In genomic region chr21:41766051-41766882, GRCh38 we compare ENCODE assay signal across 9 cellular contexts. TPM values are rescaled to one million over a fixed set of nuclear protein-coding genes. Genes with fewer than 3 reads are reported as not detected.
DNase-seq lines count a peak whose midpoint lies in the region; ATAC-seq and FAIRE-seq lines count a peak whose summit lies in the region.
"Had no signal": no experiment of that assay in that cellular context is flagged by ENCODE, and none has a peak within 500 bp of the region (broad histone marks: within the 10 kb centered on the region; RNA-seq: fewer than 3 reads in every experiment).

No MANE protein-coding gene starts in this region.

- H3K4me1 ChIP-seq in iPS-20b (ENCODE audit: insufficient read depth, low read length) = peaks cover 52% of the 10 kb centered on the region
- peaks cover 3 to 7% of the 10 kb centered on the region in 2 donors for H3K4me1 ChIP-seq in small intestine (ENCODE audit: control insufficient read depth in 2 of 2, insufficient read depth in 1 of 2, low read depth in 1 of 2, low read length in 1 of 2)

- no peak for FAIRE-seq in small intestine (lab: Jason Lieb, UNC)

- peaks cover 11% of the 10 kb centered on the region for H3K4me1 Mint-ChIP-seq in activated T-helper 17 cell treated with anti-CD3 and anti-CD28 coated beads, Interleukin-2, amount 50 U/mL, for 72 hours

- H3K36me3 Mint-ChIP-seq in activated T-helper 17 cell treated with anti-CD3 and anti-CD28 coated beads, Interleukin-2, amount 50 U/mL, for 72 hours (ENCODE audit: low read depth) = peaks cover 11% of the 10 kb centered on the region
- H3K36me3 Mint-ChIP-seq: activated naive CD4-positive, alpha-beta T cell treated with anti-CD3 and anti-CD28 coated beads, Interleukin-2, amount 50 U/mL, for 24 hours had no signal

- H3K9ac ChIP-seq in iPS-20b (ENCODE audit: low read depth, low read length) = peak overlapping the region; percentile 3; the same call in 1 of the 2 replicates

- H3K9me3 ChIP-seq in iPS-20b (ENCODE audit: insufficient read depth, low read depth, low read length) (no peaks in the 10 kb centered on the region), small intestine (ENCODE audit: control insufficient read depth, low read depth) (no peaks in the 10 kb centered on the region)

- DNase-seq in HT-29 (ENCODE audit: low spot score) (peak; percentile 30), small intestine (peak; percentile 49), mesenteric fat pad (ENCODE audit: low spot score) (no peak), T1000 (lab: John Stamatoyannopoulos, UW) (no peak)

- H3K4me3 ChIP-seq in iPS-20b (ENCODE audit: low read length) = peak overlapping the region; percentile 63
- H3K4me3 ChIP-seq in small intestine (ENCODE audit: low read depth in 1 of 2, low read length in 2 of 2) = peak overlapping the region in 1 of 2 donors; percentile 92

- H3K27me3 ChIP-seq in iPS-20b (ENCODE audit: insufficient read depth, low read length) (peaks cover 100% of the 10 kb centered on the region), small intestine (ENCODE audit: control insufficient read depth in 2 of 2, insufficient read depth in 2 of 2, low read length in 2 of 2) (peaks cover 0 to 44% of the 10 kb centered on the region in 2 donors)

- no peak overlapping the region for H3K27ac Mint-ChIP-seq in activated T-helper 17 cell treated with anti-CD3 and anti-CD28 coated beads, Interleukin-2, amount 50 U/mL, for 72 hours
- H3K27ac Mint-ChIP-seq: activated naive CD4-positive, alpha-beta T cell treated with anti-CD3 and anti-CD28 coated beads, Interleukin-2, amount 50 U/mL, for 24 hours had no signal

- no peak for ATAC-seq in activated T-helper 17 cell treated with anti-CD3 and anti-CD28 coated beads, Interleukin-2, amount 50 U/mL, for 72 hours (replicated peaks)
- ATAC-seq in GM19463 (IDR thresholded peaks at IDR 0.05; ENCODE audit: unreplicated experiment) = no peak

- no peaks in the 10 kb centered on the region for H3K9me3 Mint-ChIP-seq in activated T-helper 17 cell treated with anti-CD3 and anti-CD28 coated beads, Interleukin-2, amount 50 U/mL, for 72 hours
- H3K9me3 Mint-ChIP-seq: activated naive CD4-positive, alpha-beta T cell treated with anti-CD3 and anti-CD28 coated beads, Interleukin-2, amount 50 U/mL, for 24 hours had no signal

- H3K27ac ChIP-seq in iPS-20b (ENCODE audit: low read length) = no peak overlapping the region
- peak overlapping the region; percentile 80 to 97 for H3K27ac ChIP-seq in small intestine (ENCODE audit: low read depth in 1 of 2, low read length in 1 of 2)

- peaks cover 71% of the 10 kb centered on the region for H3K27me3 Mint-ChIP-seq in activated T-helper 17 cell treated with anti-CD3 and anti-CD28 coated beads, Interleukin-2, amount 50 U/mL, for 72 hours

- peak overlapping the region; percentile 78 for H3K4me3 Mint-ChIP-seq in activated T-helper 17 cell treated with anti-CD3 and anti-CD28 coated beads, Interleukin-2, amount 50 U/mL, for 72 hours

- 3 to 8% (median 6%) methylated on average over 78 to 86 of the region's 86 CpGs for WGBS in small intestine, 3 donors

- H3K36me3 ChIP-seq in iPS-20b (ENCODE audit: insufficient read depth, low read depth, low read length) (no peaks in the 10 kb centered on the region), small intestine (ENCODE audit: control insufficient read depth in 2 of 2, insufficient read depth in 2 of 2, low read length in 2 of 2) (no peaks in the 10 kb centered on the region)

RNA-seq across cellular contexts. Expression of gene RIPK4, which starts 0.6 kb away (rescaled TPM):
- 54.3 and 60.9 TPM in 2 replicates for total RNA-seq in HT-29 (2014; rRNA removed; shearing (Covaris generic))
- 1 to 10 TPM in 1 of 2 donors, not detected in 1; 1.1 TPM for total RNA-seq in activated T-helper 17 cell treated with anti-CD3 and anti-CD28 coated beads, Interleukin-2, amount 50 U/mL, for 72 hours
- polyA plus RNA-seq in small intestine = 10 to 100 TPM in 2 of 3 donors, 1 to 10 TPM in 1; 9.7 to 20.8 (median 20.1) TPM
- not detected for total RNA-seq in mesenteric fat pad
- total RNA-seq: pulmonary artery endothelial cell had no signal

Comparison
In these comparisons a context has a peak if more than half of its experiments do, and no peak if none do; other contexts are left out.
1. DNase-seq: peak in HT-29 (single experiment) and small intestine (single experiment); none in mesenteric fat pad (single experiment) and T1000 (single experiment).
2. RNA of gene RIPK4, which starts 0.6 kb away (total RNA-seq): 54.3 to 60.9 TPM in HT-29; 1.1 TPM in activated T-helper 17 cell treated with anti-CD3 and anti-CD28 coated beads, Interleukin-2, amount 50 U/mL, for 72 hours and not detected in mesenteric fat pad (single experiment); every median in the first group is over 10 times any median in the second.